Comparison of ENCODE assay signal across 26 cellular contexts in genomic region chr17:59884861-59885260, GRCh38.
"Had no signal": no experiment of that assay in that cellular context is flagged by ENCODE, and none has a peak within 500 bp of the region (broad histone marks: within the 10 kb centered on the region; RNA-seq: fewer than 3 reads in every experiment).

No MANE protein-coding gene starts in this region.

- H3K4me1 ChIP-seq: neural progenitor cell, pancreas, prostate gland, right lobe of liver, suprapubic skin, testis, tibial artery, transverse colon, upper lobe of right lung, uterus had no signal

- H3K9ac ChIP-seq: neural progenitor cell had no signal

- H2AFZ ChIP-seq: neural progenitor cell had no signal

- H3K4me3 ChIP-seq: neural progenitor cell, pancreas, prostate gland, right lobe of liver, skin epidermis, smooth muscle cell, suprapubic skin, testis, tibial artery, transverse colon, upper lobe of right lung, uterus had no signal

- ATAC-seq: naive thymus-derived CD4-positive, alpha-beta T cell; natural killer cell; pancreas; right cardiac atrium; right lobe of liver; stimulated activated effector memory CD8-positive, alpha-beta T cell treated with anti-CD3 and anti-CD28 coated beads, Interleukin-12 subunit alpha, Interleukin-12 subunit beta, amount 100 ng/mL, for 72 hours; stimulated activated naive B cell treated with anti-CD40 and anti-IgM and Interleukin-4, amounts not matched to agents 10 μg/mL and 1 μg/mL and 100 μg/mL, for 72 hours; stimulated activated naive CD8-positive, alpha-beta T cell treated with anti-CD3 and anti-CD28 coated beads, Interleukin-15, amount 100 ng/mL, for 72 hours; upper lobe of right lung had no signal

- H3K4me2 ChIP-seq: neural progenitor cell, smooth muscle cell had no signal

- H3K36me3 ChIP-seq: neural progenitor cell, uterus had no signal

- H3K27ac ChIP-seq: neural progenitor cell, neutrophil, pancreas, prostate gland, right lobe of liver, skin epidermis, suprapubic skin, testis, tibial artery, transverse colon, upper lobe of right lung, uterus had no signal

- H3K9me3 ChIP-seq: neutrophil, pancreas, prostate gland, right lobe of liver, suprapubic skin, testis, tibial artery, transverse colon, upper lobe of right lung, uterus had no signal

- H3K27me3 ChIP-seq: neural progenitor cell, neutrophil, pancreas, right lobe of liver, suprapubic skin, testis, tibial artery, transverse colon, upper lobe of right lung, uterus had no signal

- DNase-seq: naive thymus-derived CD4-positive, alpha-beta T cell; natural killer cell; nucleus accumbens; right cardiac atrium; right lobe of liver; stimulated activated CD4-positive, alpha-beta T cell treated with anti-CD3 and anti-CD28 coated beads, Interleukin-15, amount 100 ng/mL, for 24 hours; stimulated activated CD4-positive, alpha-beta T cell treated with anti-CD3 and anti-CD28 coated beads, Interleukin-2, amount 100 ng/mL, for 24 hours; stimulated activated CD4-positive, alpha-beta T cell treated with anti-CD3 and anti-CD28 coated beads, Interleukin-2, amount 100 ng/mL, for 48 hours; stimulated activated CD4-positive, alpha-beta T cell treated with anti-CD3 and anti-CD28 coated beads, Interleukin-4, amount 100 ng/mL, for 24 hours; stimulated activated naive B cell treated with anti-CD40 and anti-IgM and Interleukin-4, amounts not matched to agents 10 μg/mL and 1 μg/mL and 100 μg/mL, for 72 hours; stimulated activated naive CD4-positive, alpha-beta T cell treated with Interleukin-2 at 50 U/mL for 16 hours; stimulated activated naive CD8-positive, alpha-beta T cell treated with anti-CD3 and anti-CD28 coated beads, Interleukin-15, amount 100 ng/mL, for 72 hours; substantia nigra; testis; transverse colon; upper lobe of right lung; uterus had no signal
